Comparison of ENCODE assay signal across 9 cellular contexts in genomic region chr1:202010042-202011015, GRCh38. TPM values are rescaled to one million over a fixed set of nuclear protein-coding genes. Genes with fewer than 3 reads are reported as not detected.
DNase-seq lines count a peak whose midpoint lies in the region; ATAC-seq and TF ChIP-seq lines count a peak whose summit lies in the region.
"Had no signal": no experiment of that assay in that cellular context is flagged by ENCODE, and none has a peak within 500 bp of the region (broad histone marks: within the 10 kb centered on the region; RNA-seq: fewer than 3 reads in every experiment).

Gene ELF3 (plus strand): TSS chr1:202010587. CDS start chr1:202011137, 550 bp downstream.

- peak; percentile 29 for ATAC-seq in Right ventricle myocardium inferior
- ATAC-seq in HG03159 (IDR thresholded peaks at IDR 0.05; ENCODE audit: unreplicated experiment) = peak; percentile 65
- ATAC-seq in GM18519 (IDR thresholded peaks at IDR 0.05; ENCODE audit: low FRiP score, unreplicated experiment) = no peak

- peak within 1 kb of the TSS; percentile 96 for H3K4me3 Mint-ChIP-seq in type B pancreatic cell
- H3K4me3 Mint-ChIP-seq: B cell had no signal

- H3K36me3 Mint-ChIP-seq in type B pancreatic cell = peaks cover 22% of the 10 kb centered on the region

- peaks cover 3% of the 10 kb centered on the region for H3K27me3 Mint-ChIP-seq in type B pancreatic cell
- H3K27me3 Mint-ChIP-seq: B cell had no signal

- peaks cover 27% of the 10 kb centered on the region for H3K4me1 Mint-ChIP-seq in type B pancreatic cell (ENCODE audit: unreplicated experiment)

- DNase-seq in Right ventricle myocardium inferior (ENCODE audit: missing footprints) (no peak), cardiac septum (ENCODE audit: low spot score) (no peak), NCI-H82 (lab: John Stamatoyannopoulos, UW) (peak; percentile 88), iPS DF 19.7 (ENCODE audit: low read depth, low spot score) (peak; percentile 99), type B pancreatic cell (ENCODE audit: extremely low spot score, unreplicated experiment) (no peak), HCEC 1CT (no peak)

- intact Hi-C loops in Right ventricle myocardium inferior (cut with DNase I) = loop anchor here (5.0 kb wide), 1 partner anchor 122 kb away; no protein-coding TSS in a partner anchor
- intact Hi-C loops in cardiac septum (cut with DNase I) = no loop called here

- no peak for TF ChIP-seq CTCF in type B pancreatic cell (conservative IDR thresholded peaks at IDR 0.05)

- peak within 1 kb of the TSS; percentile 100 for H3K27ac Mint-ChIP-seq in type B pancreatic cell
- H3K27ac Mint-ChIP-seq: B cell had no signal

- no peaks in the 10 kb centered on the region for H3K9me3 Mint-ChIP-seq in type B pancreatic cell

RNA-seq across cellular contexts. Expression of gene ELF3, which starts in this region (rescaled TPM):
- total RNA-seq in Right ventricle myocardium inferior (0.54 TPM), cardiac septum (2.0 TPM), type B pancreatic cell (ENCODE audit: low replicate concordance) (237 and 498 TPM in 2 replicates)

Comparison
In these comparisons a context has a peak if more than half of its experiments do, and no peak if none do; other contexts are left out.
1. RNA of gene ELF3 (total RNA-seq): 237 to 498 TPM in type B pancreatic cell; 2.0 TPM in cardiac septum (single experiment) and 0.54 TPM in Right ventricle myocardium inferior (single experiment); every median in the first group is over 10 times any median in the second.
2. Peak in ATAC-seq in Right ventricle myocardium inferior; RNA of the gene not detected or under 1 TPM.
3. DNase-seq: peak in NCI-H82 (single experiment) and iPS DF 19.7 (single experiment); none in Right ventricle myocardium inferior (single experiment), cardiac septum (single experiment), type B pancreatic cell (single experiment) and HCEC 1CT (single experiment).